ENCODE assay signal across 8 cellular contexts in genomic region chr3:126522363-126522788, GRCh38. TPM values are rescaled to one million over a fixed set of nuclear protein-coding genes. Genes with fewer than 3 reads are reported as not detected.
DNase-seq lines count a peak whose midpoint lies in the region; ATAC-seq, FAIRE-seq and TF ChIP-seq lines count a peak whose summit lies in the region.

No MANE protein-coding gene starts in this region.

- no peak overlapping the region for H3K18ac ChIP-seq in H9 (ENCODE audit: insufficient read length, low read depth, low read length)

- ATAC-seq in CD4-positive, CD25-positive, alpha-beta regulatory T cell (ENCODE audit: low read depth in 2 of 2): no peak
- no peak for ATAC-seq in omental fat pad (ENCODE audit: low FRiP score)
- ATAC-seq in HG03565 (IDR thresholded peaks at IDR 0.05; ENCODE audit: unreplicated experiment): no peak

- H3K79me2 ChIP-seq in H9 (ENCODE audit: insufficient read depth, low read length): no peaks in the 10 kb centered on the region

- no peak overlapping the region for H3K23ac ChIP-seq in H9 (ENCODE audit: insufficient read length, low read depth, low read length)

- H3K4me3 Mint-ChIP-seq in CD4-positive, CD25-positive, alpha-beta regulatory T cell: no peak overlapping the region
- no peak overlapping the region for H3K4me3 Mint-ChIP-seq in H9

- no peaks in the 10 kb centered on the region for H3K23me2 ChIP-seq in H9 (ENCODE audit: insufficient read length, low read depth, low read length, poor library complexity, severe bottlenecking)

- H3K79me1 ChIP-seq in H9 (ENCODE audit: insufficient read depth, low read depth, low read length, poor library complexity, severe bottlenecking): no peaks in the 10 kb centered on the region

- no peak overlapping the region for H4K91ac ChIP-seq in H9 (ENCODE audit: insufficient read length, low read depth, low read length)

- peak overlapping the region in 1 of 3 donors; percentile 15 for H3K27ac Mint-ChIP-seq in CD4-positive, CD25-positive, alpha-beta regulatory T cell
- no peak overlapping the region for H3K27ac Mint-ChIP-seq in H9

- no peaks in the 10 kb centered on the region for H3K9me3 ChIP-seq in CD4-positive, CD25-positive, alpha-beta regulatory T cell (ENCODE audit: control insufficient read depth in 2 of 2, low read length in 2 of 2)
- no peaks in the 10 kb centered on the region for H3K9me3 ChIP-seq in H9 (ENCODE audit: control insufficient read depth, low read depth, low read length)
- no peaks in the 10 kb centered on the region for H3K9me3 ChIP-seq in uterus

- H2BK120ac ChIP-seq in H9 (ENCODE audit: low read depth, low read length, poor library complexity, severe bottlenecking): no peak overlapping the region

- H3K27me3 Mint-ChIP-seq in CD4-positive, CD25-positive, alpha-beta regulatory T cell: peaks cover 6% of the 10 kb centered on the region
- peaks cover 42% of the 10 kb centered on the region for H3K27me3 Mint-ChIP-seq in H9 (ENCODE audit: low read depth)

- no peak for FAIRE-seq in frontal cortex (lab: Jason Lieb, UNC)

- H3K56ac ChIP-seq in H9 (ENCODE audit: insufficient read length, low read depth, low read length): no peak overlapping the region

- no peak overlapping the region for H2AK5ac ChIP-seq in H9 (ENCODE audit: insufficient read length, low read length)

- no peaks in the 10 kb centered on the region for H3K36me3 Mint-ChIP-seq in CD4-positive, CD25-positive, alpha-beta regulatory T cell
- no peaks in the 10 kb centered on the region for H3K36me3 Mint-ChIP-seq in H9 (ENCODE audit: insufficient read depth in 1 of 3, low read depth in 3 of 3)

- no peak overlapping the region for H2BK5ac ChIP-seq in H9 (ENCODE audit: insufficient read length, low read length)

- no peak overlapping the region for H2BK20ac ChIP-seq in H9 (ENCODE audit: low read depth, low read length, poor library complexity, severe bottlenecking)

- no CpG with 5 or more reads among the region's 6 CpGs for WGBS in H9 (ENCODE audit: extremely low coverage, insufficient read length, low lambda C conversion rate)

- H2BK12ac ChIP-seq in H9 (ENCODE audit: insufficient read length, low read depth, low read length): no peak overlapping the region

- no peaks in the 10 kb centered on the region for H4K20me1 ChIP-seq in H9 (ENCODE audit: control insufficient read depth, insufficient read depth, insufficient read length)

- no peaks in the 10 kb centered on the region for H3K4me1 ChIP-seq in CD4-positive, CD25-positive, alpha-beta regulatory T cell (ENCODE audit: control insufficient read depth, insufficient read depth, low read length, poor library complexity, severe bottlenecking)
- H3K4me1 ChIP-seq in H9 (ENCODE audit: insufficient read depth, low read length) (no peaks in the 10 kb centered on the region), uterus (peaks cover 0 to 10% of the 10 kb centered on the region in 2 donors)

- H3K4me3 ChIP-seq in CD4-positive, CD25-positive, alpha-beta regulatory T cell (ENCODE audit: low read depth, low read length): no peak overlapping the region
- no peak overlapping the region for H3K4me3 ChIP-seq in uterus

- H4K8ac ChIP-seq in H9 (replicated peaks; ENCODE audit: insufficient read length, low read depth, low read length): no peak overlapping the region

- no peak overlapping the region for H2BK15ac ChIP-seq in H9 (ENCODE audit: low read depth, low read length)

- H3K9ac ChIP-seq in H9 (ENCODE audit: extremely low read depth, insufficient read length, low read length): no peak overlapping the region

- no peak overlapping the region for H3K27ac ChIP-seq in CD4-positive, CD25-positive, alpha-beta regulatory T cell (ENCODE audit: insufficient read depth, low read length, poor library complexity, severe bottlenecking)
- H3K27ac ChIP-seq in H9 (ENCODE audit: insufficient read length, low read depth, low read length) (no peak overlapping the region), uterus (no peak overlapping the region)

- H4K5ac ChIP-seq in H9 (ENCODE audit: insufficient read length, low read depth, low read length): no peak overlapping the region

- H2AFZ ChIP-seq in H9 (ENCODE audit: low read length): no peak overlapping the region

- peak in 2 of 3 donors; percentile 25 for DNase-seq in CD4-positive, CD25-positive, alpha-beta regulatory T cell
- DNase-seq in H9: peak; percentile 76
- peak; percentile 60 for DNase-seq in OCI-M1 (lab: John Stamatoyannopoulos, UW)
- DNase-seq in activated T-helper 9 cell treated with anti-CD3 and anti-CD28 coated beads, Interleukin-2, amount 50 U/mL, for 16 hours (ENCODE audit: low read depth): peak; percentile 19
- DNase-seq in frontal cortex (ENCODE audit: low spot score in 2 of 2): peak; percentile 72 to 77
- peak; percentile 42 for DNase-seq in omental fat pad (ENCODE audit: low spot score)
- DNase-seq in uterus: peak; percentile 42 to 52

- H3K4me2 ChIP-seq in H9 (ENCODE audit: insufficient read depth, insufficient read length, low read length): no peak overlapping the region

- no peak for TF ChIP-seq POLR2A in uterus (IDR thresholded peaks at IDR 0.05)

- H3K9me3 Mint-ChIP-seq in CD4-positive, CD25-positive, alpha-beta regulatory T cell: no peaks in the 10 kb centered on the region
- H3K9me3 Mint-ChIP-seq in H9: no peaks in the 10 kb centered on the region; a peak in 1 of 5 replicates

- H3K4ac ChIP-seq in H9 (ENCODE audit: low read depth, low read length): no peak overlapping the region

- TF ChIP-seq CTCF in H9 (conservative IDR thresholded peaks at IDR 0.05): peak; percentile 89
- TF ChIP-seq CTCF in omental fat pad (IDR thresholded peaks at IDR 0.05): peak in 2 of 3 donors; percentile 66 to 72
- TF ChIP-seq CTCF in uterus (IDR thresholded peaks at IDR 0.05): peak; percentile 72 to 89 (median 78)

- no peaks in the 10 kb centered on the region for H3K27me3 ChIP-seq in CD4-positive, CD25-positive, alpha-beta regulatory T cell (ENCODE audit: control insufficient read depth, insufficient read depth, low read length)
- H3K27me3 ChIP-seq in H9 (ENCODE audit: insufficient read depth, low read length) (no peaks in the 10 kb centered on the region; the same call in 1 of the 2 replicates), uterus (peaks cover 0 to 5% of the 10 kb centered on the region in 2 donors)

- H3T11ph ChIP-seq in H9 (ENCODE audit: low read length): no peak overlapping the region

- H3K14ac ChIP-seq in H9 (ENCODE audit: insufficient read depth, low read length): no peak overlapping the region

- H3K4me1 Mint-ChIP-seq in CD4-positive, CD25-positive, alpha-beta regulatory T cell: peaks cover 0 to 2% (median 0%) of the 10 kb centered on the region in 4 donors
- peaks cover 4 to 20% of the 10 kb centered on the region in 2 experiments; a peak in 2 of 4 replicates for H3K4me1 Mint-ChIP-seq in H9

- no peaks in the 10 kb centered on the region for H3K36me3 ChIP-seq in CD4-positive, CD25-positive, alpha-beta regulatory T cell (ENCODE audit: control insufficient read depth, insufficient read depth, low read length)
- H3K36me3 ChIP-seq in uterus: no peaks in the 10 kb centered on the region

- intact Hi-C loops in uterus (cut with DNase I; ENCODE audit: low total_unique reads): no loop called here

RNA-seq across cellular contexts. Expression of gene CHST13, which starts 1.6 kb away (rescaled TPM):
- total RNA-seq in CD4-positive, CD25-positive, alpha-beta regulatory T cell: not detected
- not detected for polyA plus RNA-seq in CD4-positive, CD25-positive, alpha-beta regulatory T cell
- 0.85 and 0.99 TPM in 2 replicates for total RNA-seq in H9 (2021)
- under 0.01 TPM for total RNA-seq in frontal cortex
- 1 to 10 TPM in 2 of 4 donors, under 1 TPM in 1, not detected in 1; 0.46 to 2.3 (median 1.7) TPM for total RNA-seq in omental fat pad
- under 1 TPM in 2 of 4 donors, not detected in 2; 0.24 to 0.62 TPM for total RNA-seq in uterus

RNA-seq across cellular contexts. Expression of gene UROC1, which starts 4.8 kb away (rescaled TPM):
- not detected for total RNA-seq in CD4-positive, CD25-positive, alpha-beta regulatory T cell
- polyA plus RNA-seq in CD4-positive, CD25-positive, alpha-beta regulatory T cell: not detected
- not detected in 2 replicates for total RNA-seq in H9 (2021)
- total RNA-seq in frontal cortex: not detected
- total RNA-seq in omental fat pad: not detected
- total RNA-seq in uterus: under 1 TPM in 1 of 4 donors, not detected in 3; 0.07 TPM

RNA-seq across cellular contexts. Expression of gene C3orf22, which starts 36.4 kb away (rescaled TPM):
- not detected for total RNA-seq in CD4-positive, CD25-positive, alpha-beta regulatory T cell
- polyA plus RNA-seq in CD4-positive, CD25-positive, alpha-beta regulatory T cell: not detected
- total RNA-seq in H9 (2021) (not detected in 2 replicates), frontal cortex (not detected), omental fat pad (not detected), uterus (not detected)

RNA-seq across cellular contexts. Expression of gene ZXDC, which starts 46.7 kb away (rescaled TPM):
- total RNA-seq in CD4-positive, CD25-positive, alpha-beta regulatory T cell: 59.8 TPM
- polyA plus RNA-seq in CD4-positive, CD25-positive, alpha-beta regulatory T cell: 10 to 100 TPM; 11.4 to 16.3 (median 12.4) TPM
- 26.9 and 28.3 TPM in 2 replicates for total RNA-seq in H9 (2021)
- total RNA-seq in frontal cortex: 36.3 TPM
- total RNA-seq in omental fat pad: 10 to 100 TPM; 22.7 to 47.0 (median 27.9) TPM
- total RNA-seq in uterus: 10 to 100 TPM; 18.5 to 57.9 (median 33.5) TPM

Comparison
In these comparisons a context has a peak if more than half of its experiments do, and no peak if none do; other contexts are left out.
1. DNase-seq: peak in every context shown above with its lines; median percentile 76 in H9; 74 in frontal cortex; 60 in OCI-M1; 47 in uterus; 42 in omental fat pad; 25 in CD4-positive, CD25-positive, alpha-beta regulatory T cell; 19 in activated T-helper 9 cell treated with anti-CD3 and anti-CD28 coated beads, Interleukin-2, amount 50 U/mL, for 16 hours.